ENCODE assay signal across 1 cellular context in the genomic region with DNA sequence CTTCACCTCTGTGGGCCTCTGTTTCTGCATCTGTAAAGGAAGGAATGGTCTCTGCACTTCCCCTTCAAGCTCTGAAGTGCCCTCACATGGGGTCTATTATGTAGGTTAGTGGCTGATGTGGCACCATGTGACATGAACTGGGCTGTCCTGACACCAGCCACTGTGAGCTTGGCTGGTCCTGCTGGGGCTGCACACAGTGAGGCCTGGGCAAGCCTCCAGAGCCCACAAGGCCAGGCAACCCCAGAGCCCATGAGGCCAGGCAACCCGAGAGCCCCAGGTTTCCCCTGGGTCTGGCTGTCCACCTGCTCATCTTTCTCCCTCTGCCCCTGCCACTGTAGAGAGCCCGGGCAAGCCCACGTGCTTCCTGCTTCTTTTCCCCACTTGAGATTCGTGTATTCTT.
TF ChIP-seq lines count a peak whose summit lies in the region.

No MANE protein-coding gene starts in this region.

TF ChIP-seq in WTC11, 78 proteins besides CTCF, POLR2A, EP300 and RAD21 (continued from another document):
- TF ChIP-seq, protein P1, sequence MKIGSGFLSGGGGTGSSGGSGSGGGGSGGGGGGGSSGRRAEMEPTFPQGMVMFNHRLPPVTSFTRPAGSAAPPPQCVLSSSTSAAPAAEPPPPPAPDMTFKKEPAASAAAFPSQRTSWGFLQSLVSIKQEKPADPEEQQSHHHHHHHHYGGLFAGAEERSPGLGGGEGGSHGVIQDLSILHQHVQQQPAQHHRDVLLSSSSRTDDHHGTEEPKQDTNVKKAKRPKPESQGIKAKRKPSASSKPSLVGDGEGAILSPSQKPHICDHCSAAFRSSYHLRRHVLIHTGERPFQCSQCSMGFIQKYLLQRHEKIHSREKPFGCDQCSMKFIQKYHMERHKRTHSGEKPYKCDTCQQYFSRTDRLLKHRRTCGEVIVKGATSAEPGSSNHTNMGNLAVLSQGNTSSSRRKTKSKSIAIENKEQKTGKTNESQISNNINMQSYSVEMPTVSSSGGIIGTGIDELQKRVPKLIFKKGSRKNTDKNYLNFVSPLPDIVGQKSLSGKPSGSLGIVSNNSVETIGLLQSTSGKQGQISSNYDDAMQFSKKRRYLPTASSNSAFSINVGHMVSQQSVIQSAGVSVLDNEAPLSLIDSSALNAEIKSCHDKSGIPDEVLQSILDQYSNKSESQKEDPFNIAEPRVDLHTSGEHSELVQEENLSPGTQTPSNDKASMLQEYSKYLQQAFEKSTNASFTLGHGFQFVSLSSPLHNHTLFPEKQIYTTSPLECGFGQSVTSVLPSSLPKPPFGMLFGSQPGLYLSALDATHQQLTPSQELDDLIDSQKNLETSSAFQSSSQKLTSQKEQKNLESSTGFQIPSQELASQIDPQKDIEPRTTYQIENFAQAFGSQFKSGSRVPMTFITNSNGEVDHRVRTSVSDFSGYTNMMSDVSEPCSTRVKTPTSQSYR (CRISPR knock-in tag; IDR thresholded peaks at IDR 0.05) = no peak
- TF ChIP-seq, protein P2, sequence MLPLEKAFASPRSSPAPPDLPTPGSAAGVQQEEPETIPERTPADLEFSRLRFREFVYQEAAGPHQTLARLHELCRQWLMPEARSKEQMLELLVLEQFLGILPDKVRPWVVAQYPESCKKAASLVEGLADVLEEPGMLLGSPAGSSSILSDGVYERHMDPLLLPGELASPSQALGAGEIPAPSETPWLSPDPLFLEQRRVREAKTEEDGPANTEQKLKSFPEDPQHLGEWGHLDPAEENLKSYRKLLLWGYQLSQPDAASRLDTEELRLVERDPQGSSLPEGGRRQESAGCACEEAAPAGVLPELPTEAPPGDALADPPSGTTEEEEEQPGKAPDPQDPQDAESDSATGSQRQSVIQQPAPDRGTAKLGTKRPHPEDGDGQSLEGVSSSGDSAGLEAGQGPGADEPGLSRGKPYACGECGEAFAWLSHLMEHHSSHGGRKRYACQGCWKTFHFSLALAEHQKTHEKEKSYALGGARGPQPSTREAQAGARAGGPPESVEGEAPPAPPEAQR (CRISPR knock-in tag; IDR thresholded peaks at IDR 0.05) = no peak
- TF ChIP-seq, protein P3, sequence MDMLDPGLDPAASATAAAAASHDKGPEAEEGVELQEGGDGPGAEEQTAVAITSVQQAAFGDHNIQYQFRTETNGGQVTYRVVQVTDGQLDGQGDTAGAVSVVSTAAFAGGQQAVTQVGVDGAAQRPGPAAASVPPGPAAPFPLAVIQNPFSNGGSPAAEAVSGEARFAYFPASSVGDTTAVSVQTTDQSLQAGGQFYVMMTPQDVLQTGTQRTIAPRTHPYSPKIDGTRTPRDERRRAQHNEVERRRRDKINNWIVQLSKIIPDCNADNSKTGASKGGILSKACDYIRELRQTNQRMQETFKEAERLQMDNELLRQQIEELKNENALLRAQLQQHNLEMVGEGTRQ (CRISPR knock-in tag; IDR thresholded peaks at IDR 0.05) = peak; percentile 57
- TF ChIP-seq ETV6 (CRISPR knock-in tag; IDR thresholded peaks at IDR 0.05) (no peak), MYBL2 (CRISPR knock-in tag; IDR thresholded peaks at IDR 0.05) (no peak), ESRRA (CRISPR knock-in tag; IDR thresholded peaks at IDR 0.05; ENCODE audit: borderline replicate concordance) (no peak), MXD4 (CRISPR knock-in tag; IDR thresholded peaks at IDR 0.05; ENCODE audit: borderline replicate concordance) (no peak), GABPB1 (CRISPR knock-in tag; IDR thresholded peaks at IDR 0.05) (no peak), ZNF121 (CRISPR knock-in tag; IDR thresholded peaks at IDR 0.05) (peak; percentile 78; the same call in 1 of the 2 replicates), ZNF396 (CRISPR knock-in tag; IDR thresholded peaks at IDR 0.05; ENCODE audit: borderline replicate concordance) (no peak), ZNF232 (CRISPR knock-in tag; IDR thresholded peaks at IDR 0.05) (no peak)
- TF ChIP-seq, protein P4, sequence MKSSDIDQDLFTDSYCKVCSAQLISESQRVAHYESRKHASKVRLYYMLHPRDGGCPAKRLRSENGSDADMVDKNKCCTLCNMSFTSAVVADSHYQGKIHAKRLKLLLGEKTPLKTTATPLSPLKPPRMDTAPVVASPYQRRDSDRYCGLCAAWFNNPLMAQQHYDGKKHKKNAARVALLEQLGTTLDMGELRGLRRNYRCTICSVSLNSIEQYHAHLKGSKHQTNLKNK (CRISPR knock-in tag; IDR thresholded peaks at IDR 0.05) = no peak
- TF ChIP-seq, protein P5, sequence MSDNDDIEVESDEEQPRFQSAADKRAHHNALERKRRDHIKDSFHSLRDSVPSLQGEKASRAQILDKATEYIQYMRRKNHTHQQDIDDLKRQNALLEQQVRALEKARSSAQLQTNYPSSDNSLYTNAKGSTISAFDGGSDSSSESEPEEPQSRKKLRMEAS (CRISPR knock-in tag; IDR thresholded peaks at IDR 0.05) = peak; percentile 42; the same call in 1 of the 2 replicates
- TF ChIP-seq, protein P6, sequence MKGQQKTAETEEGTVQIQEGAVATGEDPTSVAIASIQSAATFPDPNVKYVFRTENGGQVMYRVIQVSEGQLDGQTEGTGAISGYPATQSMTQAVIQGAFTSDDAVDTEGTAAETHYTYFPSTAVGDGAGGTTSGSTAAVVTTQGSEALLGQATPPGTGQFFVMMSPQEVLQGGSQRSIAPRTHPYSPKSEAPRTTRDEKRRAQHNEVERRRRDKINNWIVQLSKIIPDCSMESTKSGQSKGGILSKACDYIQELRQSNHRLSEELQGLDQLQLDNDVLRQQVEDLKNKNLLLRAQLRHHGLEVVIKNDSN (CRISPR knock-in tag; IDR thresholded peaks at IDR 0.05) = peak; percentile 57; the same call in 1 of the 2 replicates
- TF ChIP-seq, protein P7, sequence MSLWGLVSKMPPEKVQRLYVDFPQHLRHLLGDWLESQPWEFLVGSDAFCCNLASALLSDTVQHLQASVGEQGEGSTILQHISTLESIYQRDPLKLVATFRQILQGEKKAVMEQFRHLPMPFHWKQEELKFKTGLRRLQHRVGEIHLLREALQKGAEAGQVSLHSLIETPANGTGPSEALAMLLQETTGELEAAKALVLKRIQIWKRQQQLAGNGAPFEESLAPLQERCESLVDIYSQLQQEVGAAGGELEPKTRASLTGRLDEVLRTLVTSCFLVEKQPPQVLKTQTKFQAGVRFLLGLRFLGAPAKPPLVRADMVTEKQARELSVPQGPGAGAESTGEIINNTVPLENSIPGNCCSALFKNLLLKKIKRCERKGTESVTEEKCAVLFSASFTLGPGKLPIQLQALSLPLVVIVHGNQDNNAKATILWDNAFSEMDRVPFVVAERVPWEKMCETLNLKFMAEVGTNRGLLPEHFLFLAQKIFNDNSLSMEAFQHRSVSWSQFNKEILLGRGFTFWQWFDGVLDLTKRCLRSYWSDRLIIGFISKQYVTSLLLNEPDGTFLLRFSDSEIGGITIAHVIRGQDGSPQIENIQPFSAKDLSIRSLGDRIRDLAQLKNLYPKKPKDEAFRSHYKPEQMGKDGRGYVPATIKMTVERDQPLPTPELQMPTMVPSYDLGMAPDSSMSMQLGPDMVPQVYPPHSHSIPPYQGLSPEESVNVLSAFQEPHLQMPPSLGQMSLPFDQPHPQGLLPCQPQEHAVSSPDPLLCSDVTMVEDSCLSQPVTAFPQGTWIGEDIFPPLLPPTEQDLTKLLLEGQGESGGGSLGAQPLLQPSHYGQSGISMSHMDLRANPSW (CRISPR knock-in tag; conservative IDR thresholded peaks at IDR 0.05; ENCODE audit: low read depth) = no peak
- TF ChIP-seq, protein P8, sequence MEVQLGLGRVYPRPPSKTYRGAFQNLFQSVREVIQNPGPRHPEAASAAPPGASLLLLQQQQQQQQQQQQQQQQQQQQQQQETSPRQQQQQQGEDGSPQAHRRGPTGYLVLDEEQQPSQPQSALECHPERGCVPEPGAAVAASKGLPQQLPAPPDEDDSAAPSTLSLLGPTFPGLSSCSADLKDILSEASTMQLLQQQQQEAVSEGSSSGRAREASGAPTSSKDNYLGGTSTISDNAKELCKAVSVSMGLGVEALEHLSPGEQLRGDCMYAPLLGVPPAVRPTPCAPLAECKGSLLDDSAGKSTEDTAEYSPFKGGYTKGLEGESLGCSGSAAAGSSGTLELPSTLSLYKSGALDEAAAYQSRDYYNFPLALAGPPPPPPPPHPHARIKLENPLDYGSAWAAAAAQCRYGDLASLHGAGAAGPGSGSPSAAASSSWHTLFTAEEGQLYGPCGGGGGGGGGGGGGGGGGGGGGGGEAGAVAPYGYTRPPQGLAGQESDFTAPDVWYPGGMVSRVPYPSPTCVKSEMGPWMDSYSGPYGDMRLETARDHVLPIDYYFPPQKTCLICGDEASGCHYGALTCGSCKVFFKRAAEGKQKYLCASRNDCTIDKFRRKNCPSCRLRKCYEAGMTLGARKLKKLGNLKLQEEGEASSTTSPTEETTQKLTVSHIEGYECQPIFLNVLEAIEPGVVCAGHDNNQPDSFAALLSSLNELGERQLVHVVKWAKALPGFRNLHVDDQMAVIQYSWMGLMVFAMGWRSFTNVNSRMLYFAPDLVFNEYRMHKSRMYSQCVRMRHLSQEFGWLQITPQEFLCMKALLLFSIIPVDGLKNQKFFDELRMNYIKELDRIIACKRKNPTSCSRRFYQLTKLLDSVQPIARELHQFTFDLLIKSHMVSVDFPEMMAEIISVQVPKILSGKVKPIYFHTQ (CRISPR knock-in tag; IDR thresholded peaks at IDR 0.05) = no peak
- TF ChIP-seq, protein P9, sequence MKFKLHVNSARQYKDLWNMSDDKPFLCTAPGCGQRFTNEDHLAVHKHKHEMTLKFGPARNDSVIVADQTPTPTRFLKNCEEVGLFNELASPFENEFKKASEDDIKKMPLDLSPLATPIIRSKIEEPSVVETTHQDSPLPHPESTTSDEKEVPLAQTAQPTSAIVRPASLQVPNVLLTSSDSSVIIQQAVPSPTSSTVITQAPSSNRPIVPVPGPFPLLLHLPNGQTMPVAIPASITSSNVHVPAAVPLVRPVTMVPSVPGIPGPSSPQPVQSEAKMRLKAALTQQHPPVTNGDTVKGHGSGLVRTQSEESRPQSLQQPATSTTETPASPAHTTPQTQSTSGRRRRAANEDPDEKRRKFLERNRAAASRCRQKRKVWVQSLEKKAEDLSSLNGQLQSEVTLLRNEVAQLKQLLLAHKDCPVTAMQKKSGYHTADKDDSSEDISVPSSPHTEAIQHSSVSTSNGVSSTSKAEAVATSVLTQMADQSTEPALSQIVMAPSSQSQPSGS (CRISPR knock-in tag; IDR thresholded peaks at IDR 0.05; ENCODE audit: borderline replicate concordance, low read depth) = no peak
TF ChIP-seq in WTC11: peak in this region for 4.
